23 cellular contexts compared by ENCODE assay signal in genomic region chr7:41879424-41879823, GRCh38.
DNase-seq lines count a peak whose midpoint lies in the region; ATAC-seq and TF ChIP-seq lines count a peak whose summit lies in the region.
"Had no signal": no experiment of that assay in that cellular context is flagged by ENCODE, and none has a peak within 500 bp of the region (broad histone marks: within the 10 kb centered on the region; RNA-seq: fewer than 3 reads in every experiment).

No MANE protein-coding gene starts in this region.

- TF ChIP-seq CTCF in SK-N-SH (IDR thresholded peaks at IDR 0.05) (no peak), nephron (IDR thresholded peaks at IDR 0.05; ENCODE audit: unreplicated experiment in 3 of 3) (no peak)

- H3K36me3 Mint-ChIP-seq in dendritic cell treated with granulocyte-macrophage colony-stimulating factor and Interleukin-4, amounts not matched to agents 40 ng/mL and 50 ng/mL, for 4 days (ENCODE audit: low read depth), result no peaks in the 10 kb centered on the region
- no peaks in the 10 kb centered on the region for H3K36me3 Mint-ChIP-seq in nephron (ENCODE audit: low read depth)

- TF ChIP-seq EP300 in SK-N-SH (IDR thresholded peaks at IDR 0.05; ENCODE audit: borderline replicate concordance in 1 of 2, low read depth in 1 of 2, low read length in 1 of 2), result no peak

- no peak overlapping the region for H3K4me3 Mint-ChIP-seq in dendritic cell treated with granulocyte-macrophage colony-stimulating factor and Interleukin-4, amounts not matched to agents 40 ng/mL and 50 ng/mL, for 4 days
- peak overlapping the region in 2 of 3 experiments; percentile 10 to 33 for H3K4me3 Mint-ChIP-seq in nephron
- H3K4me3 Mint-ChIP-seq: endodermal cell had no signal

- peak overlapping the region; percentile 82 for H3K27ac Mint-ChIP-seq in dendritic cell treated with granulocyte-macrophage colony-stimulating factor and Interleukin-4, amounts not matched to agents 40 ng/mL and 50 ng/mL, for 4 days
- H3K27ac Mint-ChIP-seq in nephron, result peak overlapping the region; percentile 62 to 97 (median 88)
- H3K27ac Mint-ChIP-seq: endodermal cell had no signal

- no peak for DNase-seq in SK-N-SH
- no peak for DNase-seq in CD1c-positive myeloid dendritic cell (ENCODE audit: extremely low spot score)
- no peak for DNase-seq in NCI-H446 treated with DMSO at 0.1 percent for 48 hours (lab: John Stamatoyannopoulos, UW)
- DNase-seq: activated CD4-positive, alpha-beta T cell treated with anti-CD3 and anti-CD28 coated beads for 4 hours; cortex of kidney; endodermal cell; hypothalamus; left ventricle myocardium inferior; NCI-H1048; NCI-H1694 treated with DMSO at 0.1 percent for 48 hours; NCI-H526 treated with DMSO at 0.1 percent for 48 hours; T-helper 2 cell had no signal

- H2AFZ ChIP-seq in SK-N-SH (ENCODE audit: low read depth), result peak overlapping the region; percentile 43; the same call in 1 of the 2 replicates

- H3K36me3 ChIP-seq in BLaER1 (no peaks in the 10 kb centered on the region), SK-N-SH (replicated peaks in 1 of 2; ENCODE audit: control insufficient read depth in 1 of 2, insufficient read depth in 2 of 2, low read length in 1 of 2) (no peaks in the 10 kb centered on the region)
- H3K36me3 ChIP-seq: adrenal gland, cardiac muscle cell, esophagus muscularis mucosa, HAP-1, left ventricle myocardium inferior, prostate gland, SJSA1 had no signal

- no peak for TF ChIP-seq RAD21 in SK-N-SH (IDR thresholded peaks at IDR 0.05; ENCODE audit: low read length)

- H3F3A ChIP-seq in SK-N-SH (replicated peaks; ENCODE audit: insufficient read depth), result peaks cover 35% of the 10 kb centered on the region

- no peaks in the 10 kb centered on the region for H3K9me2 ChIP-seq in SK-N-SH

- H3K9me3 ChIP-seq in BLaER1, result peaks cover 14% of the 10 kb centered on the region
- no peaks in the 10 kb centered on the region for H3K9me3 ChIP-seq in SK-N-SH
- H3K9me3 ChIP-seq: adrenal gland, esophagus muscularis mucosa, HAP-1, left ventricle myocardium inferior, prostate gland, SJSA1 had no signal

- H3K27ac ChIP-seq in BLaER1 (peak overlapping the region; percentile 25; the same call in 1 of the 2 replicates), SK-N-SH (ENCODE audit: low read depth in 2 of 2, low read length in 1 of 2) (peak overlapping the region; percentile 90 to 92)
- H3K27ac ChIP-seq: adrenal gland, C4-2B, cardiac muscle cell, esophagus muscularis mucosa, left ventricle myocardium inferior, prostate gland, SJSA1 had no signal

- peaks cover 51% of the 10 kb centered on the region for H3K4me1 Mint-ChIP-seq in dendritic cell treated with granulocyte-macrophage colony-stimulating factor and Interleukin-4, amounts not matched to agents 40 ng/mL and 50 ng/mL, for 4 days (ENCODE audit: low read depth)
- peaks cover 66% of the 10 kb centered on the region for H3K4me1 Mint-ChIP-seq in nephron
- H3K4me1 Mint-ChIP-seq: endodermal cell had no signal

- H3K4me2 ChIP-seq in BLaER1, result peak overlapping the region; percentile 39
- peak overlapping the region; percentile 63 for H3K4me2 ChIP-seq in SK-N-SH

- H3K9me3 Mint-ChIP-seq in dendritic cell treated with granulocyte-macrophage colony-stimulating factor and Interleukin-4, amounts not matched to agents 40 ng/mL and 50 ng/mL, for 4 days, result no peaks in the 10 kb centered on the region
- no peaks in the 10 kb centered on the region for H3K9me3 Mint-ChIP-seq in nephron
- H3K9me3 Mint-ChIP-seq: endodermal cell had no signal

- H3K27me3 Mint-ChIP-seq in dendritic cell treated with granulocyte-macrophage colony-stimulating factor and Interleukin-4, amounts not matched to agents 40 ng/mL and 50 ng/mL, for 4 days, result peaks cover 17% of the 10 kb centered on the region
- H3K27me3 Mint-ChIP-seq in nephron (ENCODE audit: low read depth), result peaks cover 3% of the 10 kb centered on the region

- no peak overlapping the region for H3K4me3 ChIP-seq in BLaER1
- H3K4me3 ChIP-seq in SK-N-SH (ENCODE audit: low read depth in 2 of 2, low read length in 1 of 2), result peak overlapping the region in 1 of 2 experiments; percentile 4; a peak in 1 of 4 replicates
- H3K4me3 ChIP-seq: adrenal gland, cardiac muscle cell, esophagus muscularis mucosa, HAP-1, left ventricle myocardium inferior, prostate gland, SJSA1 had no signal

- H3K27me3 ChIP-seq in BLaER1, result no peaks in the 10 kb centered on the region
- H3K27me3 ChIP-seq in SK-N-SH (ENCODE audit: insufficient read depth), result no peaks in the 10 kb centered on the region
- H3K27me3 ChIP-seq: adrenal gland, cardiac muscle cell, SJSA1 had no signal

- H3K4me1 ChIP-seq in BLaER1, result peaks cover 88% of the 10 kb centered on the region
- peaks cover 5 to 36% of the 10 kb centered on the region in 2 experiments for H3K4me1 ChIP-seq in SK-N-SH (ENCODE audit: control insufficient read depth in 1 of 2, insufficient read depth in 2 of 2, low read depth in 1 of 2, low read length in 1 of 2)
- H3K4me1 ChIP-seq: adrenal gland, HAP-1, left ventricle myocardium inferior, prostate gland had no signal

- 26% methylated on average over 5 of the region's 5 CpGs for WGBS in SK-N-SH (ENCODE audit: low lambda C conversion rate)

- CTCF ChIA-PET in SK-N-SH (lab: Yijun Ruan, JAX), result interaction anchor here (1.2 kb wide), 1 partner anchor 61 kb away, joined by 3 read pairs; no protein-coding TSS in a partner anchor

- H4K20me1 ChIP-seq in BLaER1 (no peaks in the 10 kb centered on the region), SK-N-SH (ENCODE audit: insufficient read depth) (no peaks in the 10 kb centered on the region)

- no peaks in the 10 kb centered on the region for H3K79me2 ChIP-seq in SK-N-SH (ENCODE audit: insufficient read depth)

- no peak overlapping the region for H3K9ac ChIP-seq in BLaER1
- H3K9ac ChIP-seq in SK-N-SH, result peak overlapping the region; percentile 57

- POLR2A ChIA-PET in SK-N-SH (lab: Yijun Ruan, JAX), result no interaction called here

- no peak for ATAC-seq in HG03139 (IDR thresholded peaks at IDR 0.05; ENCODE audit: unreplicated experiment)

- intact Hi-C loops in dendritic cell treated with granulocyte-macrophage colony-stimulating factor and Interleukin-4, amounts not matched to agents 40 ng/mL and 50 ng/mL, for 4 days (cut with micrococcal nuclease), result no loop called here

TF ChIP-seq in SK-N-SH, 30 proteins besides CTCF, POLR2A, EP300 and RAD21 (continues in another document):
- TF ChIP-seq TAF1 (IDR thresholded peaks at IDR 0.05; ENCODE audit: borderline replicate concordance, low read depth, low read length) (no peak), FOXM1 (IDR thresholded peaks at IDR 0.05; ENCODE audit: low read depth) (no peak), FOXJ3 (CRISPR knock-in tag; IDR thresholded peaks at IDR 0.05) (no peak), PBX3 (IDR thresholded peaks at IDR 0.05) (no peak), REST (IDR thresholded peaks at IDR 0.05; ENCODE audit: low read depth, low read length) (no peak), EZH2phosphoT487 (IDR thresholded peaks at IDR 0.05; ENCODE audit: borderline replicate concordance, low read depth) (no peak), SIN3A (IDR thresholded peaks at IDR 0.05; ENCODE audit: borderline replicate concordance, low read depth, low read length) (no peak), JUND (IDR thresholded peaks at IDR 0.05) (no peak), FOSL2 (IDR thresholded peaks at IDR 0.05; ENCODE audit: borderline replicate concordance, low read depth) (no peak), IRF3 (IDR thresholded peaks at IDR 0.05; ENCODE audit: low read depth, low read length) (no peak), TCF12 (IDR thresholded peaks at IDR 0.05) (no peak), CHD2 (IDR thresholded peaks at IDR 0.05; ENCODE audit: low read length, partially characterized antibody) (no peak), YY1 (IDR thresholded peaks at IDR 0.05; ENCODE audit: low read depth) (no peak)
